In the genomic region with DNA sequence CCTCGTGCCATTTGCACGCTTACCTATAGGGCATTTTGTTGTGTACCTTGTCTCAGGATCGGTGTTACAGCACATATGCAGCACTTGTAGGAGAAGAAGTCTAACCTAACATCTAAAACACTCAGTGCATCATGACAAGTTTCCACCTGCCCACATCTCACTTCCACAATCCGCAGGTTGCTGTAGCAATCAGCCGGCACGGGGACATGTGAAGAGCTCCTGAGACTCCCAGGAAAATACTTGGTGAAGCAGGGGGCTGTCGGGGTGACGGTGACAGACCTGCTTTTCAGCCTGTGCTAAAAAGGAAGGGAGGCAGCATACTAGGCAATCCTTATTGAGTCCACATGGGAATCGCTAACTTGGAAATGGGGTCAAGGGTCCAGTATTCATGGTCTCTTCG, we compare ENCODE assay signal across 23 cellular contexts.
DNase-seq lines count a peak whose midpoint lies in the region; ATAC-seq, FAIRE-seq and TF ChIP-seq lines count a peak whose summit lies in the region.
"Had no signal": no experiment of that assay in that cellular context is flagged by ENCODE, and none has a peak within 500 bp of the region (broad histone marks: within the 10 kb centered on the region; RNA-seq: fewer than 3 reads in every experiment).

No MANE protein-coding gene starts in this region.

- H3K27me3 Mint-ChIP-seq in activated CD8-positive, alpha-beta memory T cell treated with anti-CD3 and anti-CD28 coated beads, Interleukin-2, amount 10 ng/mL, durations not matched to agents 7 days and 5 days = no peaks in the 10 kb centered on the region
- H3K27me3 Mint-ChIP-seq in activated naive CD8-positive, alpha-beta T cell treated with anti-CD3 and anti-CD28 coated beads, Interleukin-2, amount 50 U/mL, for 24 hours = no peaks in the 10 kb centered on the region
- H3K27me3 Mint-ChIP-seq: B cell; CD4-positive, alpha-beta T cell had no signal

- peak; percentile 9 for DNase-seq in activated CD8-positive, alpha-beta memory T cell treated with anti-CD3 and anti-CD28 coated beads, Interleukin-2, amount 10 ng/mL, durations not matched to agents 7 days and 5 days
- DNase-seq in activated CD8-positive, alpha-beta memory T cell treated with anti-CD3 and anti-CD28 coated beads for 24 hours = no peak
- no peak for DNase-seq in bronchial epithelial cell (ENCODE audit: low read depth)
- DNase-seq in activated naive CD8-positive, alpha-beta T cell treated with anti-CD3 and anti-CD28 coated beads, Interleukin-2, amount 50 U/mL, for 24 hours = no peak
- no peak for DNase-seq in activated naive CD4-positive, alpha-beta T cell treated with anti-CD3 and anti-CD28 coated beads, Interleukin-2, amount 50 U/mL, for 72 hours (ENCODE audit: low spot score in 2 of 2)
- DNase-seq: AML-193; Caco-2; Calu3; CD4-positive, alpha-beta T cell; CD8-positive, alpha-beta T cell; DMS79 treated with DMSO at 0.1 percent for 48 hours; GF-D8 had no signal

- H3K36me3 ChIP-seq in bronchial epithelial cell (ENCODE audit: control insufficient read depth, insufficient read depth, low read length) = no peaks in the 10 kb centered on the region

- H3K4me1 Mint-ChIP-seq in activated CD8-positive, alpha-beta memory T cell treated with anti-CD3 and anti-CD28 coated beads, Interleukin-2, amount 10 ng/mL, durations not matched to agents 7 days and 5 days = no peaks in the 10 kb centered on the region
- H3K4me1 Mint-ChIP-seq in activated naive CD8-positive, alpha-beta T cell treated with anti-CD3 and anti-CD28 coated beads, Interleukin-2, amount 50 U/mL, for 24 hours = no peaks in the 10 kb centered on the region
- H3K4me1 Mint-ChIP-seq: B cell had no signal

- H3K36me3 Mint-ChIP-seq in activated CD8-positive, alpha-beta memory T cell treated with anti-CD3 and anti-CD28 coated beads, Interleukin-2, amount 10 ng/mL, durations not matched to agents 7 days and 5 days = no peaks in the 10 kb centered on the region
- no peaks in the 10 kb centered on the region for H3K36me3 Mint-ChIP-seq in activated naive CD8-positive, alpha-beta T cell treated with anti-CD3 and anti-CD28 coated beads, Interleukin-2, amount 50 U/mL, for 24 hours (ENCODE audit: low read depth)
- peaks cover 0 to 5% of the 10 kb centered on the region in 2 donors for H3K36me3 Mint-ChIP-seq in activated naive CD4-positive, alpha-beta T cell treated with anti-CD3 and anti-CD28 coated beads, Interleukin-2, amount 50 U/mL, for 72 hours
- H3K36me3 Mint-ChIP-seq: CD8-positive, alpha-beta T cell had no signal

- no peak for ATAC-seq in activated CD8-positive, alpha-beta memory T cell treated with anti-CD3 and anti-CD28 coated beads, Interleukin-2, amount 10 ng/mL, durations not matched to agents 7 days and 5 days
- no peak for ATAC-seq in activated naive CD8-positive, alpha-beta T cell treated with anti-CD3 and anti-CD28 coated beads, Interleukin-2, amount 50 U/mL, for 24 hours
- no peak for ATAC-seq in HG03342 (IDR thresholded peaks at IDR 0.05; ENCODE audit: unreplicated experiment)
- no peak for ATAC-seq in activated naive CD4-positive, alpha-beta T cell treated with anti-CD3 and anti-CD28 coated beads, Interleukin-2, amount 50 U/mL, for 72 hours
- ATAC-seq: A549; CD8-positive, alpha-beta T cell had no signal

- H3K4me3 ChIP-seq in bronchial epithelial cell (ENCODE audit: low read depth, low read length) = no peak overlapping the region
- H3K4me3 ChIP-seq: A549; BLaER1 treated with 17β-estradiol and CSF1 and Interleukin-3, amounts not matched to agents 10 nM and 100 nM had no signal

- peak; percentile 32 for FAIRE-seq in bronchial epithelial cell (lab: Jason Lieb, UNC)
- FAIRE-seq: A549, D721Med, G401.6, GM12891 had no signal

- no peaks in the 10 kb centered on the region for H3K27me3 ChIP-seq in bronchial epithelial cell (ENCODE audit: control insufficient read depth, insufficient read depth, low read length)
- H3K27me3 ChIP-seq: BLaER1 treated with 17β-estradiol and CSF1 and Interleukin-3, amounts not matched to agents 10 nM and 100 nM had no signal

- CTCF ChIA-PET in activated CD8-positive, alpha-beta memory T cell treated with anti-CD3 and anti-CD28 coated beads, Interleukin-2, amount 10 ng/mL, durations not matched to agents 7 days and 5 days (lab: Charles Lee) = no interaction called here

- H3K27ac Mint-ChIP-seq in activated CD8-positive, alpha-beta memory T cell treated with anti-CD3 and anti-CD28 coated beads, Interleukin-2, amount 10 ng/mL, durations not matched to agents 7 days and 5 days = no peak overlapping the region
- H3K27ac Mint-ChIP-seq in activated naive CD8-positive, alpha-beta T cell treated with anti-CD3 and anti-CD28 coated beads, Interleukin-2, amount 50 U/mL, for 24 hours = no peak overlapping the region
- no peak overlapping the region for H3K27ac Mint-ChIP-seq in activated naive CD4-positive, alpha-beta T cell treated with anti-CD3 and anti-CD28 coated beads, Interleukin-2, amount 50 U/mL, for 72 hours
- H3K27ac Mint-ChIP-seq: B cell; CD4-positive, alpha-beta T cell; CD8-positive, alpha-beta T cell had no signal

- H3K4me3 Mint-ChIP-seq in activated CD8-positive, alpha-beta memory T cell treated with anti-CD3 and anti-CD28 coated beads, Interleukin-2, amount 10 ng/mL, durations not matched to agents 7 days and 5 days = no peak overlapping the region
- no peak overlapping the region for H3K4me3 Mint-ChIP-seq in activated naive CD8-positive, alpha-beta T cell treated with anti-CD3 and anti-CD28 coated beads, Interleukin-2, amount 50 U/mL, for 24 hours
- H3K4me3 Mint-ChIP-seq: B cell; CD4-positive, alpha-beta T cell; CD8-positive, alpha-beta T cell had no signal

- no peak for TF ChIP-seq CTCF in bronchial epithelial cell (IDR thresholded peaks at IDR 0.05; ENCODE audit: insufficient read depth, low read length, severe bottlenecking)

- H3K27ac ChIP-seq in cingulate gyrus (ENCODE audit: low read depth, low read length) (peak overlapping the region; percentile 32), temporal lobe (ENCODE audit: low read depth, low read length) (peak overlapping the region; percentile 20)
- H3K27ac ChIP-seq: 22Rv1; A549; BLaER1 treated with 17β-estradiol and CSF1 and Interleukin-3, amounts not matched to agents 10 nM and 100 nM; C4-2B had no signal

- peaks cover 5% of the 10 kb centered on the region for H3K9me3 Mint-ChIP-seq in activated CD8-positive, alpha-beta memory T cell treated with anti-CD3 and anti-CD28 coated beads, Interleukin-2, amount 10 ng/mL, durations not matched to agents 7 days and 5 days (ENCODE audit: low read depth)
- peaks cover 9% of the 10 kb centered on the region for H3K9me3 Mint-ChIP-seq in activated naive CD8-positive, alpha-beta T cell treated with anti-CD3 and anti-CD28 coated beads, Interleukin-2, amount 50 U/mL, for 24 hours
- H3K9me3 Mint-ChIP-seq in activated naive CD4-positive, alpha-beta T cell treated with anti-CD3 and anti-CD28 coated beads, Interleukin-2, amount 50 U/mL, for 72 hours = no peaks in the 10 kb centered on the region
- H3K9me3 Mint-ChIP-seq: CD8-positive, alpha-beta T cell had no signal
